ENCODE assay signal across 8 cellular contexts in the genomic region with DNA sequence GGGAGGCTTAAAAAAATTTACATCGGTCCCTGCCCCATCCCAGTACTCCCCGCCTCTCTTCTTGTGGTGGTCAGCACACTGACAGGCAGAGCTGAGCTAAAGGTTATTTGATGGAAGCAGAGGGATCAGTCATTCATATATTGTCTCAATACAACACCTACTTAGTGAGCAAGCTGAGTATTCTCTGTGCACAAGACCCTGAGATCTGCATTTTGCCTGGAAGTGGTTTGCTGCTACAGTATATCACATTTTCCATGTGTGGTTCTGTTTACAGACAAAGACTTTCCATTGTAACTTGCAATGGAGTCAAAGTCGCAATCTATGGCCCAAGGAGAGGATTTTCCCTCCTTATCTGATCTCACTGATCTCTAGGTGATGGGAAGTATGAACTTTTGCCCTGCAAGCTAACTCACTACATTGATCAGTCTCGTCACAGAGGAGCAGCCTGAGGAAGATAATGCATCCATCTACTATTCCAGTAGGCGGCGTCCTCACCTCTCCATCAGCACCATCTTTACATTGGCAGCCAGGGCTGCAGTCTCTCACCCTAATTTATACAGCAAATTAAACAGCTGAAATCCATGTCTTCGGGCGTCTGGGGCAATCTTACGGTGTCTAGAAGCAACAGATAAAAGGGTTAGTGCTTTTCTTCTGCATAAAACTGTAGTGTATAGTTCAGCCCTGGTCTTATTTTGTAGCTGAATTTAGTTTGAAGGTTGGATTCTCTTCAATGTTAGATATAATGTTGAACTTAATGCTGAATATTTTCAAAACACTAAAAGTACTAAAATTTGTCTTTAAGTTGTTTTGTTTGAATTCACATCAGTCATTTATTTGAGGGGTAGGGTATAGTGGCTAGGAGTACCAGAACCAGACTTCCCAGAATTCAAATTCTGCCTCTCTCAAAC. TPM values are rescaled to one million over a fixed set of nuclear protein-coding genes. Genes with fewer than 3 reads are reported as not detected.
A peak's percentile ranks its signal among the peaks of the same experiment; 100 is the strongest.
DNase-seq lines count a peak whose midpoint lies in the region; ATAC-seq, FAIRE-seq and TF ChIP-seq lines count a peak whose summit lies in the region.

No MANE protein-coding gene starts in this region.

- no peaks in the 10 kb centered on the region for H3K9me3 Mint-ChIP-seq in activated CD4-positive, alpha-beta T cell treated with anti-CD3 and anti-CD28 coated beads, Interleukin-2, amount 10 ng/mL, durations not matched to agents 7 days and 5 days
- no peaks in the 10 kb centered on the region for H3K9me3 Mint-ChIP-seq in endodermal cell
- H3K9me3 Mint-ChIP-seq in naive thymus-derived CD8-positive, alpha-beta T cell, result no peaks in the 10 kb centered on the region

- peaks cover 9% of the 10 kb centered on the region for H3K36me3 Mint-ChIP-seq in activated CD4-positive, alpha-beta T cell treated with anti-CD3 and anti-CD28 coated beads, Interleukin-2, amount 10 ng/mL, durations not matched to agents 7 days and 5 days (ENCODE audit: low read depth)
- H3K36me3 Mint-ChIP-seq in endodermal cell (ENCODE audit: low read depth), result no peaks in the 10 kb centered on the region
- no peaks in the 10 kb centered on the region for H3K36me3 Mint-ChIP-seq in naive thymus-derived CD8-positive, alpha-beta T cell

- no peaks in the 10 kb centered on the region for H3K36me3 ChIP-seq in endodermal cell (ENCODE audit: control insufficient read depth, insufficient read depth, low read length)
- H3K36me3 ChIP-seq in tibial nerve, result no peaks in the 10 kb centered on the region

- POLR2A ChIA-PET in activated CD4-positive, alpha-beta T cell treated with anti-CD3 and anti-CD28 coated beads, Interleukin-2, amount 10 ng/mL, durations not matched to agents 7 days and 5 days (lab: Charles Lee), result interaction anchor here (0.6 kb wide), 2 partner anchors 10 to 24 kb away, joined by 3 read pairs; no protein-coding TSS in a partner anchor
- POLR2A ChIA-PET in naive thymus-derived CD8-positive, alpha-beta T cell (lab: Charles Lee), result interaction anchor here (0.7 to 1.4 kb wide), 6 partner anchors 12 to 190 kb away, joined by 3 to 12 read pairs (median 3); no protein-coding TSS in a partner anchor

- H3K4me1 ChIP-seq in endodermal cell (ENCODE audit: control insufficient read depth, insufficient read depth, low read length) (peaks cover 6% of the 10 kb centered on the region), tibial nerve (peaks cover 0 to 18% (median 8%) of the 10 kb centered on the region in 4 donors)

- TF ChIP-seq CTCF in endodermal cell (conservative IDR thresholded peaks at IDR 0.05) (peak; percentile 93), tibial nerve (IDR thresholded peaks at IDR 0.05) (peak; percentile 54 to 71 (median 61))

- H3K27ac ChIP-seq in endodermal cell (ENCODE audit: low read depth, low read length), result no peak overlapping the region
- H3K27ac ChIP-seq in tibial nerve, result no peak overlapping the region

- 32 to 43% methylated on average over 5 to 9 of the region's 9 CpGs for WGBS in endodermal cell (ENCODE audit: insufficient coverage in 1 of 2, insufficient read length in 1 of 2), 2 experiments
- WGBS in tibial nerve, 2 donors, result 23 to 29% methylated on average over 9 of the region's 9 CpGs

- H3K4me3 Mint-ChIP-seq in activated CD4-positive, alpha-beta T cell treated with anti-CD3 and anti-CD28 coated beads, Interleukin-2, amount 10 ng/mL, durations not matched to agents 7 days and 5 days, result no peak overlapping the region
- H3K4me3 Mint-ChIP-seq in endodermal cell, result no peak overlapping the region
- no peak overlapping the region for H3K4me3 Mint-ChIP-seq in naive thymus-derived CD8-positive, alpha-beta T cell

- peak; percentile 97 for FAIRE-seq in GM19239 (lab: Jason Lieb, UNC)

- H3K27me3 Mint-ChIP-seq in activated CD4-positive, alpha-beta T cell treated with anti-CD3 and anti-CD28 coated beads, Interleukin-2, amount 10 ng/mL, durations not matched to agents 7 days and 5 days, result no peaks in the 10 kb centered on the region
- H3K27me3 Mint-ChIP-seq in endodermal cell (ENCODE audit: insufficient read depth), result peaks cover 4% of the 10 kb centered on the region
- no peaks in the 10 kb centered on the region for H3K27me3 Mint-ChIP-seq in naive thymus-derived CD8-positive, alpha-beta T cell

- H3K4me3 ChIP-seq in endodermal cell (ENCODE audit: low read length) (no peak overlapping the region), tibial nerve (no peak overlapping the region)

- ATAC-seq in HG03432 (IDR thresholded peaks at IDR 0.05; ENCODE audit: unreplicated experiment), result peak; percentile 56
- ATAC-seq in naive thymus-derived CD8-positive, alpha-beta T cell, result peak; percentile 64 to 73

- no peak overlapping the region for H3K9ac ChIP-seq in endodermal cell (ENCODE audit: extremely low read depth, low read length, poor library complexity, severe bottlenecking)

- H3K4me1 Mint-ChIP-seq in activated CD4-positive, alpha-beta T cell treated with anti-CD3 and anti-CD28 coated beads, Interleukin-2, amount 10 ng/mL, durations not matched to agents 7 days and 5 days, result peaks cover 44% of the 10 kb centered on the region
- H3K4me1 Mint-ChIP-seq in endodermal cell, result peaks cover 16% of the 10 kb centered on the region
- peaks cover 18 to 44% (median 34%) of the 10 kb centered on the region in 4 donors for H3K4me1 Mint-ChIP-seq in naive thymus-derived CD8-positive, alpha-beta T cell

- CTCF ChIA-PET in activated CD4-positive, alpha-beta T cell treated with anti-CD3 and anti-CD28 coated beads, Interleukin-2, amount 10 ng/mL, durations not matched to agents 7 days and 5 days (lab: Charles Lee), result interaction anchor here (0.6 to 3.2 kb wide), 19 partner anchors 9 to 315 kb away, joined by 3 to 21 read pairs (median 3); no protein-coding TSS in a partner anchor

- H3K9me3 ChIP-seq in endodermal cell (ENCODE audit: control insufficient read depth, low read length), result no peaks in the 10 kb centered on the region
- no peaks in the 10 kb centered on the region for H3K9me3 ChIP-seq in tibial nerve

- no peak for TF ChIP-seq POLR2A in tibial nerve (IDR thresholded peaks at IDR 0.05)

- no peak overlapping the region for H3K27ac Mint-ChIP-seq in activated CD4-positive, alpha-beta T cell treated with anti-CD3 and anti-CD28 coated beads, Interleukin-2, amount 10 ng/mL, durations not matched to agents 7 days and 5 days
- no peak overlapping the region for H3K27ac Mint-ChIP-seq in endodermal cell
- peak overlapping the region in 1 of 10 donors; percentile 41 for H3K27ac Mint-ChIP-seq in naive thymus-derived CD8-positive, alpha-beta T cell

- no peaks in the 10 kb centered on the region for H3K27me3 ChIP-seq in endodermal cell (ENCODE audit: control insufficient read depth, insufficient read depth, low read length, poor library complexity, severe bottlenecking)
- H3K27me3 ChIP-seq in tibial nerve, result no peaks in the 10 kb centered on the region

- no peak for TF ChIP-seq EP300 in tibial nerve (IDR thresholded peaks at IDR 0.05)

- DNase-seq in COLO668 (lab: John Stamatoyannopoulos, UW; ENCODE audit: unreplicated experiment) (peak; percentile 72), GM19239 (ENCODE audit: insufficient read length, low spot score) (no peak), NCI-H446 treated with DMSO at 0.1 percent for 48 hours (lab: John Stamatoyannopoulos, UW) (peak; percentile 38), endodermal cell (peak; percentile 88), tibial nerve (ENCODE audit: low spot score in 2 of 2) (peak in 1 of 2 donors; percentile 77)
- DNase-seq in activated CD4-positive, alpha-beta T cell treated with anti-CD3 and anti-CD28 coated beads, Interleukin-2, amount 10 ng/mL, durations not matched to agents 7 days and 5 days, result peak; percentile 81
- DNase-seq in naive thymus-derived CD8-positive, alpha-beta T cell, result peak in 9 of 10 donors; percentile 41 to 83 (median 70)

RNA-seq across cellular contexts. Expression of a gene that starts 3.2 kb away (rescaled TPM):
- 10 to 100 TPM; 64.5 to 65.6 TPM for total RNA-seq in activated CD4-positive, alpha-beta T cell treated with anti-CD3 and anti-CD28 coated beads, Interleukin-2, amount 10 ng/mL, durations not matched to agents 7 days and 5 days
- total RNA-seq in endodermal cell, result 10 to 100 TPM; 56.5 to 78.3 TPM
- 21.7 TPM for polyA plus RNA-seq in endodermal cell (2013, experiment 1 of 2)
- polyA plus RNA-seq in endodermal cell (2013, experiment 2 of 2), result 23.8 TPM
- 10 to 100 TPM; 72.4 to 74.3 TPM for total RNA-seq in naive thymus-derived CD8-positive, alpha-beta T cell
- 10 to 100 TPM; 18.2 to 32.5 (median 18.5) TPM for polyA plus RNA-seq in naive thymus-derived CD8-positive, alpha-beta T cell
- 10 to 100 TPM; 12.0 to 18.6 (median 15.6) TPM for total RNA-seq in tibial nerve
